ENCODE assay signal across 21 cellular contexts in genomic region chr7:79610905-79611304, GRCh38.
DNase-seq lines count a peak whose midpoint lies in the region; ATAC-seq and TF ChIP-seq lines count a peak whose summit lies in the region.
"Had no signal": no experiment of that assay in that cellular context is flagged by ENCODE, and none has a peak within 500 bp of the region (broad histone marks: within the 10 kb centered on the region; RNA-seq: fewer than 3 reads in every experiment).

No MANE protein-coding gene starts in this region.

- no peaks in the 10 kb centered on the region for H3K36me3 Mint-ChIP-seq in naive thymus-derived CD8-positive, alpha-beta T cell
- no peaks in the 10 kb centered on the region for H3K36me3 Mint-ChIP-seq in stimulated activated effector memory CD8-positive, alpha-beta T cell treated with anti-CD3 and anti-CD28 coated beads, Interleukin-12 subunit alpha, Interleukin-12 subunit beta, amount 100 ng/mL, for 72 hours

- TF ChIP-seq POLR2A in testis (IDR thresholded peaks at IDR 0.05) = no peak

- H3K27ac Mint-ChIP-seq in naive thymus-derived CD8-positive, alpha-beta T cell = no peak overlapping the region
- H3K27ac Mint-ChIP-seq in stimulated activated effector memory CD8-positive, alpha-beta T cell treated with anti-CD3 and anti-CD28 coated beads, Interleukin-12 subunit alpha, Interleukin-12 subunit beta, amount 100 ng/mL, for 72 hours = no peak overlapping the region
- H3K27ac Mint-ChIP-seq: CD4-positive, alpha-beta T cell; effector memory CD8-positive, alpha-beta T cell; nephron progenitor cell; stimulated activated naive CD8-positive, alpha-beta T cell treated with anti-CD3 and anti-CD28 coated beads, Interleukin-15, amount 100 ng/mL, for 72 hours had no signal

- H2AK5ac ChIP-seq in mesenchymal stem cell (ENCODE audit: low read length, severe bottlenecking) = no peak overlapping the region

- H3K4me1 ChIP-seq in mesenchymal stem cell (ENCODE audit: control insufficient read depth, insufficient read depth, low read depth, low read length) (no peaks in the 10 kb centered on the region), testis (peaks cover 5% of the 10 kb centered on the region)
- H3K4me1 ChIP-seq: colonic mucosa, esophagus muscularis mucosa, transverse colon had no signal

- intact Hi-C loops in testis (cut with DNase I; ENCODE audit: low total_unique reads) = no loop called here

- no peak overlapping the region for H3K4me3 Mint-ChIP-seq in naive thymus-derived CD8-positive, alpha-beta T cell
- H3K4me3 Mint-ChIP-seq in stimulated activated effector memory CD8-positive, alpha-beta T cell treated with anti-CD3 and anti-CD28 coated beads, Interleukin-12 subunit alpha, Interleukin-12 subunit beta, amount 100 ng/mL, for 72 hours = no peak overlapping the region
- H3K4me3 Mint-ChIP-seq: activated T-cell treated with anti-CD3 and anti-CD28 coated beads, Interleukin-2, amount 50 U/mL, for 4 hours; CD4-positive, alpha-beta T cell; effector memory CD8-positive, alpha-beta T cell; nephron progenitor cell; stimulated activated naive CD8-positive, alpha-beta T cell treated with anti-CD3 and anti-CD28 coated beads, Interleukin-15, amount 100 ng/mL, for 72 hours had no signal

- POLR2A ChIA-PET in naive thymus-derived CD8-positive, alpha-beta T cell (lab: Charles Lee) = no interaction called here

- no peak overlapping the region for H2BK120ac ChIP-seq in mesenchymal stem cell (ENCODE audit: low read depth, low read length)

- H3K27me3 ChIP-seq in mesenchymal stem cell (ENCODE audit: control insufficient read depth in 1 of 2, insufficient read depth in 1 of 2, low read length in 2 of 2) (no peaks in the 10 kb centered on the region), testis (no peaks in the 10 kb centered on the region)
- H3K27me3 ChIP-seq: colonic mucosa, esophagus muscularis mucosa, transverse colon had no signal

- H3K4me1 Mint-ChIP-seq in naive thymus-derived CD8-positive, alpha-beta T cell = no peaks in the 10 kb centered on the region
- no peaks in the 10 kb centered on the region for H3K4me1 Mint-ChIP-seq in stimulated activated effector memory CD8-positive, alpha-beta T cell treated with anti-CD3 and anti-CD28 coated beads, Interleukin-12 subunit alpha, Interleukin-12 subunit beta, amount 100 ng/mL, for 72 hours
- H3K4me1 Mint-ChIP-seq: nephron progenitor cell; stimulated activated naive CD8-positive, alpha-beta T cell treated with anti-CD3 and anti-CD28 coated beads, Interleukin-15, amount 100 ng/mL, for 72 hours had no signal

- no peaks in the 10 kb centered on the region for H3K36me3 ChIP-seq in mesenchymal stem cell (ENCODE audit: control insufficient read depth in 1 of 2, insufficient read depth in 2 of 2, low read depth in 1 of 2, low read length in 2 of 2)
- no peaks in the 10 kb centered on the region for H3K36me3 ChIP-seq in testis (ENCODE audit: low read depth, missing control alignments)
- H3K36me3 ChIP-seq: colonic mucosa, esophagus muscularis mucosa, transverse colon had no signal

- no peak overlapping the region for H2BK5ac ChIP-seq in mesenchymal stem cell (ENCODE audit: low read depth, low read length, poor library complexity, severe bottlenecking)

- no peak overlapping the region for H3K23ac ChIP-seq in mesenchymal stem cell (ENCODE audit: low read length in 2 of 2)

- no peak overlapping the region for H4K91ac ChIP-seq in mesenchymal stem cell (ENCODE audit: low read length)

- 14% methylated on average over 1 of the region's 2 CpGs for WGBS in mesenchymal stem cell
- 46% methylated on average over 2 of the region's 2 CpGs for WGBS in testis, 2 donors

- no peaks in the 10 kb centered on the region for H3K27me3 Mint-ChIP-seq in naive thymus-derived CD8-positive, alpha-beta T cell
- H3K27me3 Mint-ChIP-seq: CD4-positive, alpha-beta T cell; effector memory CD8-positive, alpha-beta T cell; stimulated activated naive CD8-positive, alpha-beta T cell treated with anti-CD3 and anti-CD28 coated beads, Interleukin-15, amount 100 ng/mL, for 72 hours had no signal

- H4K8ac ChIP-seq in mesenchymal stem cell (ENCODE audit: low read length) = no peak overlapping the region

- H3K4me3 ChIP-seq in mesenchymal stem cell (ENCODE audit: insufficient read depth in 1 of 2, low read depth in 1 of 2, low read length in 2 of 2) = no peak overlapping the region
- no peak overlapping the region for H3K4me3 ChIP-seq in testis
- H3K4me3 ChIP-seq: colonic mucosa, esophagus muscularis mucosa, SK-N-MC, transverse colon had no signal

- H3K9me3 Mint-ChIP-seq in naive thymus-derived CD8-positive, alpha-beta T cell = peaks cover 0 to 1% (median 0%) of the 10 kb centered on the region in 9 donors
- peaks cover 13% of the 10 kb centered on the region for H3K9me3 Mint-ChIP-seq in stimulated activated effector memory CD8-positive, alpha-beta T cell treated with anti-CD3 and anti-CD28 coated beads, Interleukin-12 subunit alpha, Interleukin-12 subunit beta, amount 100 ng/mL, for 72 hours
- H3K9me3 Mint-ChIP-seq: stimulated activated naive CD8-positive, alpha-beta T cell treated with anti-CD3 and anti-CD28 coated beads, Interleukin-15, amount 100 ng/mL, for 72 hours had no signal

- peak; percentile 48 for DNase-seq in OCI-M1 (lab: John Stamatoyannopoulos, UW)
- DNase-seq in fibroblast of peridontal ligament (ENCODE audit: extremely low read depth) = peak; percentile 11
- peak; percentile 40 for DNase-seq in mesenchymal stem cell
- no peak for DNase-seq in testis
- no peak for DNase-seq in cortex of kidney (lab: John Stamatoyannopoulos, UW)
- DNase-seq in naive thymus-derived CD8-positive, alpha-beta T cell = no peak
- no peak for DNase-seq in stimulated activated effector memory CD8-positive, alpha-beta T cell treated with anti-CD3 and anti-CD28 coated beads, Interleukin-12 subunit alpha, Interleukin-12 subunit beta, amount 100 ng/mL, for 72 hours (ENCODE audit: low spot score in 2 of 2)
- DNase-seq: activated CD4-positive, alpha-beta T cell treated with anti-CD3 and anti-CD28 coated beads for 48 hours; activated T-cell treated with anti-CD3 and anti-CD28 coated beads, Interleukin-2, amount 50 U/mL, for 4 hours; CD4-positive, alpha-beta T cell; colonic mucosa; DMS 273 treated with DMSO at 0.1 percent for 48 hours; effector memory CD8-positive, alpha-beta T cell; midbrain; NCI-H1417 treated with DMSO at 0.1 percent for 48 hours; nephron progenitor cell; posterior cingulate gyrus; stimulated activated naive CD8-positive, alpha-beta T cell treated with anti-CD3 and anti-CD28 coated beads, Interleukin-15, amount 100 ng/mL, for 72 hours; transverse colon had no signal

- no peak overlapping the region for H3K4ac ChIP-seq in mesenchymal stem cell (ENCODE audit: low read depth in 1 of 2, low read length in 2 of 2)

- no peak overlapping the region for H3K9ac ChIP-seq in mesenchymal stem cell (ENCODE audit: low read length)

- H3K79me1 ChIP-seq in mesenchymal stem cell (replicated peaks; ENCODE audit: low read length, poor library complexity, severe bottlenecking) = no peaks in the 10 kb centered on the region

- H3K4me2 ChIP-seq in mesenchymal stem cell (ENCODE audit: low read length, poor library complexity, severe bottlenecking) = no peak overlapping the region

- ATAC-seq in naive thymus-derived CD8-positive, alpha-beta T cell = no peak
- no peak for ATAC-seq in stimulated activated effector memory CD8-positive, alpha-beta T cell treated with anti-CD3 and anti-CD28 coated beads, Interleukin-12 subunit alpha, Interleukin-12 subunit beta, amount 100 ng/mL, for 72 hours
- ATAC-seq: activated T-cell treated with anti-CD3 and anti-CD28 coated beads, Interleukin-2, amount 50 U/mL, for 4 hours; effector memory CD8-positive, alpha-beta T cell; stimulated activated naive CD8-positive, alpha-beta T cell treated with anti-CD3 and anti-CD28 coated beads, Interleukin-15, amount 100 ng/mL, for 72 hours had no signal

- no peak overlapping the region for H3K27ac ChIP-seq in mesenchymal stem cell (ENCODE audit: low read length, poor library complexity, severe bottlenecking)
- H3K27ac ChIP-seq in testis = peak overlapping the region; percentile 31 to 55
- H3K27ac ChIP-seq: colonic mucosa, esophagus muscularis mucosa, SK-N-MC, transverse colon had no signal

- peak overlapping the region in 1 of 2 experiments; percentile 30 for H3K18ac ChIP-seq in mesenchymal stem cell (ENCODE audit: low read depth in 1 of 2, low read length in 2 of 2)

- no peak overlapping the region for H2BK15ac ChIP-seq in mesenchymal stem cell (ENCODE audit: low read depth, poor library complexity, severe bottlenecking)

- TF ChIP-seq CTCF in testis (IDR thresholded peaks at IDR 0.05) = no peak

- H2AFZ ChIP-seq in mesenchymal stem cell (ENCODE audit: low read depth, low read length) = no peak overlapping the region

- H3K14ac ChIP-seq in mesenchymal stem cell (ENCODE audit: low read length in 2 of 2) = no peak overlapping the region

- no peaks in the 10 kb centered on the region for H3K9me3 ChIP-seq in mesenchymal stem cell (ENCODE audit: control insufficient read depth, low read length)
- H3K9me3 ChIP-seq in testis = no peaks in the 10 kb centered on the region
- H3K9me3 ChIP-seq: colonic mucosa, esophagus muscularis mucosa, transverse colon had no signal

- no peak overlapping the region for H2BK12ac ChIP-seq in mesenchymal stem cell (ENCODE audit: low read length in 2 of 2)

Comparison
In these comparisons a context has a peak if more than half of its experiments do, and no peak if none do; other contexts are left out.
1. DNase-seq: peak in OCI-M1 (single experiment), fibroblast of peridontal ligament (single experiment) and mesenchymal stem cell (single experiment); none in testis (single experiment), cortex of kidney (single experiment), naive thymus-derived CD8-positive, alpha-beta T cell (0 of 10) and stimulated activated effector memory CD8-positive, alpha-beta T cell treated with anti-CD3 and anti-CD28 coated beads, Interleukin-12 subunit alpha, Interleukin-12 subunit beta, amount 100 ng/mL, for 72 hours (0 of 2).